Comparison of ENCODE assay signal across 8 cellular contexts in genomic region chr6:52420668-52421358, GRCh38. TPM values are rescaled to one million over a fixed set of nuclear protein-coding genes. Genes with fewer than 3 reads are reported as not detected.
A peak's percentile ranks its signal among the peaks of the same experiment; 100 is the strongest.
DNase-seq lines count a peak whose midpoint lies in the region; ATAC-seq, FAIRE-seq and TF ChIP-seq lines count a peak whose summit lies in the region.

No MANE protein-coding gene starts in this region.

- H4K20me1 ChIP-seq in DOHH2 (ENCODE audit: control insufficient read depth, insufficient read depth, low read depth, low read length): no peaks in the 10 kb centered on the region

- WGBS in testis, 2 donors: 2 to 4% methylated on average over 21 of the region's 21 CpGs

- H3K27ac ChIP-seq in DOHH2 (ENCODE audit: low read depth, low read length) (no peak overlapping the region), testis (peak overlapping the region; percentile 21 to 86)

- H3K79me2 ChIP-seq in DOHH2 (ENCODE audit: control insufficient read depth, low read length): peaks cover 4% of the 10 kb centered on the region; the same call in 1 of the 2 replicates

- no peaks in the 10 kb centered on the region for H3K9me3 ChIP-seq in DOHH2 (ENCODE audit: control insufficient read depth, insufficient read depth, low read length)
- no peaks in the 10 kb centered on the region for H3K9me3 ChIP-seq in testis

- H3K4me1 ChIP-seq in DOHH2 (ENCODE audit: control insufficient read depth, low read length) (peaks cover 27% of the 10 kb centered on the region), testis (no peaks in the 10 kb centered on the region)

- H3K27me3 ChIP-seq in DOHH2 (ENCODE audit: control insufficient read depth, low read length): peaks cover 5% of the 10 kb centered on the region
- no peaks in the 10 kb centered on the region for H3K27me3 ChIP-seq in testis

- peaks cover 4% of the 10 kb centered on the region for H3F3A ChIP-seq in DOHH2 (ENCODE audit: control insufficient read depth, insufficient read depth)

- TF ChIP-seq CTCF in DOHH2 (IDR thresholded peaks at IDR 0.05; ENCODE audit: low read depth, low read length, poor library complexity, severe bottlenecking): no peak
- TF ChIP-seq CTCF in testis (IDR thresholded peaks at IDR 0.05): no peak

- H3K9me2 ChIP-seq in DOHH2 (replicated peaks; ENCODE audit: control insufficient read depth, low read length): no peaks in the 10 kb centered on the region

- ATAC-seq in GM21723 (IDR thresholded peaks at IDR 0.05; ENCODE audit: unreplicated experiment): no peak

- DNase-seq in NCI-H1930 (lab: John Stamatoyannopoulos, UW) (peak; percentile 10 to 38), astrocyte of the hippocampus (ENCODE audit: low read depth, low spot score) (peak; percentile 53), islet precursor cell (peak; percentile 74), testis (peak; percentile 65), NCI-H1436 treated with DMSO at 0.1 percent for 48 hours (lab: John Stamatoyannopoulos, UW) (no peak), H54 (ENCODE audit: insufficient read length, low spot score) (no peak)

- H3K4me2 ChIP-seq in DOHH2 (ENCODE audit: low read length): peak overlapping the region; percentile 95

- TF ChIP-seq POLR2A in testis (IDR thresholded peaks at IDR 0.05) (no peak), H54 (IDR thresholded peaks at IDR 0.05; ENCODE audit: low read depth, low read length) (no peak)

- peak overlapping the region; percentile 96 for H3K4me3 ChIP-seq in DOHH2 (ENCODE audit: low read length)
- peak overlapping the region; percentile 67 to 74 for H3K4me3 ChIP-seq in testis

- intact Hi-C loops in testis (cut with DNase I; ENCODE audit: low total_unique reads): loop anchor here (10.0 kb wide), 1 partner anchor 154 kb away; the partner anchor contains the start of gene TRAM2

- no peak for FAIRE-seq in H54 (lab: Jason Lieb, UNC)

- H3K36me3 ChIP-seq in DOHH2 (ENCODE audit: control insufficient read depth, low read length): 0 out of 2 replicates have a peak, but pooled peaks cover 3% of the 10 kb centered on the region
- no peaks in the 10 kb centered on the region for H3K36me3 ChIP-seq in testis (ENCODE audit: low read depth, missing control alignments)

RNA-seq across cellular contexts. Expression of gene EFHC1, which starts 0.7 kb away (rescaled TPM):
- total RNA-seq in testis: 10 to 100 TPM; 41.8 to 62.9 TPM
- polyA plus RNA-seq in testis (ENCODE audit: insufficient read depth, low read depth, low replicate concordance): 133 TPM

RNA-seq across cellular contexts. Expression of gene PAQR8, which starts 58.9 kb away (rescaled TPM):
- total RNA-seq in testis: 10 to 100 TPM in 1 of 2 donors, 1 to 10 TPM in 1; 9.0 to 11.0 TPM
- 8.3 TPM for polyA plus RNA-seq in testis (ENCODE audit: insufficient read depth, low read depth, low replicate concordance)

Comparison
In these comparisons a context has a peak if more than half of its experiments do, and no peak if none do; other contexts are left out.
1. DNase-seq: peak in NCI-H1930 (2 of 2), astrocyte of the hippocampus (single experiment), islet precursor cell (single experiment) and testis (single experiment); none in NCI-H1436 treated with DMSO at 0.1 percent for 48 hours (single experiment) and H54 (single experiment).